Comparison of ENCODE assay signal across 2 cellular contexts in the genomic region with DNA sequence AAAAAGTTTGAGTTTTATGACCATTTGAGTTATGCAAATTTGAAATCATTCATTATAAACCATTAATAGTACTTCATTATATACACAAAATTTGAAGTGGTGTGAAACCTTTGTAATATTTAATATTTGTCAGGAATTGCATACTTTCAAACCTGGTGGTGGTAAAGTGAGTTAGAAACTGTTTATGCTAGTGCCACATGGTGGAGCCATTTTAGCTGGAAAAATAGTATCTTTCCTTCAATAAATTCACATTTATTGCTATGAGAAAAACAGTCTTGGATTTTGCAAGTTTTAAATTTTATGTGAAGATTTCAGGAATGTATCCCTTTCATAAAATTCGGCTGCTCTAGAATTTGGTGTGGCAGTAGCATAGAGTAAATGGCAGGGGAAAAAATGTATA.
TF ChIP-seq lines count a peak whose summit lies in the region.

No MANE protein-coding gene starts in this region.

TF ChIP-seq in Ishikawa, 13 proteins besides CTCF, POLR2A, EP300 and RAD21 (continued from another document):
- no peak for TF ChIP-seq TEAD4 (IDR thresholded peaks at IDR 0.05)
- no peak for TF ChIP-seq EGR1 (IDR thresholded peaks at IDR 0.05)
- TF ChIP-seq, protein P1, sequence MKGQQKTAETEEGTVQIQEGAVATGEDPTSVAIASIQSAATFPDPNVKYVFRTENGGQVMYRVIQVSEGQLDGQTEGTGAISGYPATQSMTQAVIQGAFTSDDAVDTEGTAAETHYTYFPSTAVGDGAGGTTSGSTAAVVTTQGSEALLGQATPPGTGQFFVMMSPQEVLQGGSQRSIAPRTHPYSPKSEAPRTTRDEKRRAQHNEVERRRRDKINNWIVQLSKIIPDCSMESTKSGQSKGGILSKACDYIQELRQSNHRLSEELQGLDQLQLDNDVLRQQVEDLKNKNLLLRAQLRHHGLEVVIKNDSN (IDR thresholded peaks at IDR 0.05): no peak
- TF ChIP-seq, protein P2, sequence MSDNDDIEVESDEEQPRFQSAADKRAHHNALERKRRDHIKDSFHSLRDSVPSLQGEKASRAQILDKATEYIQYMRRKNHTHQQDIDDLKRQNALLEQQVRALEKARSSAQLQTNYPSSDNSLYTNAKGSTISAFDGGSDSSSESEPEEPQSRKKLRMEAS (IDR thresholded peaks at IDR 0.05): no peak
- no peak for TF ChIP-seq CEBPB (IDR thresholded peaks at IDR 0.05)
- TF ChIP-seq, protein P3, sequence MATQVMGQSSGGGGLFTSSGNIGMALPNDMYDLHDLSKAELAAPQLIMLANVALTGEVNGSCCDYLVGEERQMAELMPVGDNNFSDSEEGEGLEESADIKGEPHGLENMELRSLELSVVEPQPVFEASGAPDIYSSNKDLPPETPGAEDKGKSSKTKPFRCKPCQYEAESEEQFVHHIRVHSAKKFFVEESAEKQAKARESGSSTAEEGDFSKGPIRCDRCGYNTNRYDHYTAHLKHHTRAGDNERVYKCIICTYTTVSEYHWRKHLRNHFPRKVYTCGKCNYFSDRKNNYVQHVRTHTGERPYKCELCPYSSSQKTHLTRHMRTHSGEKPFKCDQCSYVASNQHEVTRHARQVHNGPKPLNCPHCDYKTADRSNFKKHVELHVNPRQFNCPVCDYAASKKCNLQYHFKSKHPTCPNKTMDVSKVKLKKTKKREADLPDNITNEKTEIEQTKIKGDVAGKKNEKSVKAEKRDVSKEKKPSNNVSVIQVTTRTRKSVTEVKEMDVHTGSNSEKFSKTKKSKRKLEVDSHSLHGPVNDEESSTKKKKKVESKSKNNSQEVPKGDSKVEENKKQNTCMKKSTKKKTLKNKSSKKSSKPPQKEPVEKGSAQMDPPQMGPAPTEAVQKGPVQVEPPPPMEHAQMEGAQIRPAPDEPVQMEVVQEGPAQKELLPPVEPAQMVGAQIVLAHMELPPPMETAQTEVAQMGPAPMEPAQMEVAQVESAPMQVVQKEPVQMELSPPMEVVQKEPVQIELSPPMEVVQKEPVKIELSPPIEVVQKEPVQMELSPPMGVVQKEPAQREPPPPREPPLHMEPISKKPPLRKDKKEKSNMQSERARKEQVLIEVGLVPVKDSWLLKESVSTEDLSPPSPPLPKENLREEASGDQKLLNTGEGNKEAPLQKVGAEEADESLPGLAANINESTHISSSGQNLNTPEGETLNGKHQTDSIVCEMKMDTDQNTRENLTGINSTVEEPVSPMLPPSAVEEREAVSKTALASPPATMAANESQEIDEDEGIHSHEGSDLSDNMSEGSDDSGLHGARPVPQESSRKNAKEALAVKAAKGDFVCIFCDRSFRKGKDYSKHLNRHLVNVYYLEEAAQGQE (IDR thresholded peaks at IDR 0.05; ENCODE audit: low read depth): no peak
- TF ChIP-seq TCF12 (IDR thresholded peaks at IDR 0.05; ENCODE audit: low read depth): no peak
- no peak for TF ChIP-seq ZBTB7A (IDR thresholded peaks at IDR 0.05; ENCODE audit: low read depth)

TF ChIP-seq in K562, 482 proteins besides CTCF, POLR2A, EP300 and RAD21:
- TF ChIP-seq, protein P4, sequence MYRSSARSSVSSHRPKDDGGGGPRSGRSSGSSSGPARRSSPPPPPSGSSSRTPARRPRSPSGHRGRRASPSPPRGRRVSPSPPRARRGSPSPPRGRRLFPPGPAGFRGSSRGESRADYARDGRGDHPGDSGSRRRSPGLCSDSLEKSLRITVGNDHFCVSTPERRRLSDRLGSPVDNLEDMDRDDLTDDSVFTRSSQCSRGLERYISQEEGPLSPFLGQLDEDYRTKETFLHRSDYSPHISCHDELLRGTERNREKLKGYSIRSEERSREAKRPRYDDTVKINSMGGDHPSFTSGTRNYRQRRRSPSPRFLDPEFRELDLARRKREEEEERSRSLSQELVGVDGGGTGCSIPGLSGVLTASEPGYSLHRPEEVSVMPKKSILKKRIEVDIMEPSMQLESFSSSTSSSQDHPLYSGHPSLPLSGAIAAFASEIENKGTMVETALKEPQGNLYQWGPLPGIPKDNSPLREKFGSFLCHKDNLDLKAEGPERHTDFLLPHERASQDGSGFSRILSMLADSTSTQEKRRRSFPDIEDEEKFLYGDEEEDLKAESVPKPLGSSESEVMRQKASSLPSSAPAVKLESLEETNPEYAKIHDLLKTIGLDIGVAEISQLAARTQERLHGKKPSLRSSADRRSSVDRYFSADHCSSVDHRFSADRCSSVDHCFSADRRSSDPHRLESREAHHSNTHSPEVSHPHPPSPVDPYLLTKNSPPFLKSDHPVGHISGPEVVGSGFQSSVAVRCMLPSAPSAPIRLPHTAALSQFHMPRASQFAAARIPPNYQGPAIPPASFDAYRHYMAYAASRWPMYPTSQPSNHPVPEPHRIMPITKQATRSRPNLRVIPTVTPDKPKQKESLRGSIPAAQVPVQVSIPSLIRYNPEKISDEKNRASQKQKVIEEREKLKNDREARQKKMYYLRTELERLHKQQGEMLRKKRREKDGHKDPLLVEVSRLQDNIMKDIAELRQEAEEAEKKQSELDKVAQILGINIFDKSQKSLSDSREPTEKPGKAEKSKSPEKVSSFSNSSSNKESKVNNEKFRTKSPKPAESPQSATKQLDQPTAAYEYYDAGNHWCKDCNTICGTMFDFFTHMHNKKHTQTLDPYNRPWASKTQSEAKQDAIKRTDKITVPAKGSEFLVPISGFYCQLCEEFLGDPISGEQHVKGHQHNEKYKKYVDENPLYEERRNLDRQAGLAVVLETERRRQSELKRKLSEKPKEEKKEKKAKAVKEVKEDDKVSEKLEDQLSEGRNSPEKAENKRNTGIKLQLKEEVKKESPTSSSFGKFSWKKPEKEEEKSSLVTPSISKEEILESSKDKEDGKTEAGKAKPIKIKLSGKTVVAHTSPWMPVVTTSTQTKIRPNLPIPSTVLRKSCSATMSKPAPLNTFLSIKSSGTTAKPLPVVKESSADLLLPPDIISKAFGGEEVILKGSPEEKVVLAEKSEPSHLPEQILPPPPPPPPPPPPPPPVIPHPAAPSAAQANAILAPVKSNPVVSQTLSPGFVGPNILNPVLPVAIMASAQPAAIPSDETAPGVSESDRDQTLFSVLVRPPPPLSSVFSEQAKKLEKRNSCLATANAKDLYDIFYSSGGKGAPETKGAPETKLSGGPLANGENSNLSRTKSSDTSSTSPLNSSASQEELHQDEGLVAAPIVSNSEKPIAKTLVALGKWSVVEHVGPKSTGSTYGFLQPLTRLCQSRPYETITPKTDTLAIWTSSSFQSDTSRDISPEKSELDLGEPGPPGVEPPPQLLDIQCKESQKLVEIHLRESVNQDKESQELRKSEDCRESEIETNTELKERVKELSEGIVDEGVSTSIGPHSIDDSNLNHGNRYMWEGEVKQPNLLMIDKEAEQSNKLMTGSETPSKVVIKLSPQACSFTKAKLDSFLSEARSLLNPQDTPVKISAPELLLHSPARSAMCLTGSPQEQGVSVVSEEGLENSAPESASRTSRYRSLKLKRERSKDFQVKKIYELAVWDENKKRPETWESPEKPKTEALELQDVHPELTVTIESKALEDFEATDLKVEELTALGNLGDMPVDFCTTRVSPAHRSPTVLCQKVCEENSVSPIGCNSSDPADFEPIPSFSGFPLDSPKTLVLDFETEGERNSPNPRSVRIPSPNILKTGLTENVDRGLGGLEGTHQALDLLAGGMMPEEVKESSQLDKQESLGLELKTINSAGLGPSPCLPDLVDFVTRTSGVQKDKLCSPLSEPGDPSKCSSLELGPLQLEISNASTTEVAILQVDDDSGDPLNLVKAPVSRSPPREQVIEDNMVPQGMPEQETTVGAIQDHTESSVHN (IDR thresholded peaks at IDR 0.05; ENCODE audit: borderline replicate concordance in 1 of 2, low read depth in 1 of 2): no peak
- TF ChIP-seq TAF7 (tag; IDR thresholded peaks at IDR 0.05) (no peak), SRSF9 (IDR thresholded peaks at IDR 0.05; ENCODE audit: borderline replicate concordance, low read depth, low read length) (no peak), ERF (CRISPR knock-in tag; IDR thresholded peaks at IDR 0.05) (no peak)
